Comparison of ENCODE assay signal across 8 cellular contexts in the genomic region with DNA sequence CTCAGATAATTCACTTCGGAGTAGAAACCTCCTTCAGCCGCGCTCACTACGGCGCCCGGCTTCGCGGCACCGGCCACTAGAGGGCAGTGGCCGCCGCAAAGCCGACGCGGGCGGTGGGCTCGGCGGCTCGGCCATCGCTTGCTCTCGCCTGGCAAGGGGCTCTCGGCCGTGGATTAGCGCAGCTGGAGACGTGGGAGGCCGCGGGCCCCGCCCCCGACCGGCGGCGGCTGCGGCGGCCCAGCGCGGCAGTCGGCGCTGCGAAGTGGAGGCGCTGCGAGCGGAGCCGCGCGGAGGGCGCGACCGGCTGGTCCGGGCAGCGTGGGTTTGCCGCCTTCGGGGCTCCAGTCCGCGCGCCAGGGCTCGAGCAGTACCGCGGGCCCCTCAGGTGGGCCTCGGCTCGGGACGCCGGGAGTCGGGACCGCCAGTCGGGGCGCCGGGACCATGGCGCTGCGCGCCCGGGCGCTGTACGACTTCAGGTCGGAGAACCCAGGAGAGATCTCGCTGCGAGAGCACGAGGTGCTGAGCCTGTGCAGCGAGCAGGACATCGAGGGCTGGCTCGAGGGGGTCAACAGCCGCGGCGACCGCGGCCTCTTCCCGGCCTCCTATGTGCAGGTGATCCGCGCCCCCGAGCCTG. TPM values are rescaled to one million over a fixed set of nuclear protein-coding genes. Genes with fewer than 3 reads are reported as not detected.
A peak's percentile ranks its signal among the peaks of the same experiment; 100 is the strongest.
DNase-seq lines count a peak whose midpoint lies in the region; ATAC-seq, FAIRE-seq and TF ChIP-seq lines count a peak whose summit lies in the region.

SNX18 (plus strand) TSS at position 248 of the 634 bp plus-strand sequence; CDS start at position 442, 194 bp downstream.

- peak within 1 kb of the TSS; percentile 53 to 97 (median 91) for H3K27ac ChIP-seq in adrenal gland
- peak within 1 kb of the TSS; percentile 85 to 91 for H3K27ac ChIP-seq in prostate gland

- peak; percentile 23 for FAIRE-seq in GM12891 (lab: Jason Lieb, UNC)

- peak; percentile 89 for DNase-seq in GM12891 (ENCODE audit: insufficient read length, low spot score)
- DNase-seq in NCI-H1417 (lab: John Stamatoyannopoulos, UW) = peak; percentile 89 to 96 (median 89)
- peak; percentile 85 to 93 (median 88) for DNase-seq in T-helper 1 cell
- peak; percentile 93 to 95 (median 93) for DNase-seq in adrenal gland
- peak; percentile 95 for DNase-seq in left cardiac atrium
- DNase-seq in prostate gland (ENCODE audit: low spot score) = peak; percentile 88
- DNase-seq in ureter (ENCODE audit: low spot score) = peak; percentile 92

- peak within 1 kb of the TSS; percentile 57 to 99 (median 76) for H3K4me3 ChIP-seq in adrenal gland
- H3K4me3 ChIP-seq in prostate gland = peak within 1 kb of the TSS; percentile 92 to 95

- intact Hi-C loops in adrenal gland (cut with DNase I) = loop anchor here (2.0 to 10.0 kb wide), 4 partner anchors 147 to 350 kb away; no protein-coding TSS in a partner anchor
- intact Hi-C loops in left cardiac atrium (cut with DNase I) = loop anchor here (1.0 to 10.0 kb wide), 4 partner anchors 327 to 637 kb away; no protein-coding TSS in a partner anchor
- intact Hi-C loops in prostate gland (cut with DNase I) = loop anchor here (2.0 to 5.0 kb wide), 3 partner anchors 327 to 630 kb away; no protein-coding TSS in a partner anchor

- H3K36me3 ChIP-seq in adrenal gland (replicated peaks in 1 of 2) (no peaks in the 10 kb centered on the region), prostate gland (no peaks in the 10 kb centered on the region)

- H3K4me1 ChIP-seq in adrenal gland (replicated peaks in 1 of 2) = peaks cover 22 to 43% of the 10 kb centered on the region in 2 donors
- H3K4me1 ChIP-seq in prostate gland (replicated peaks) = peaks cover 3% of the 10 kb centered on the region

- peak; percentile 99 for ATAC-seq in HG02763 (IDR thresholded peaks at IDR 0.05; ENCODE audit: unreplicated experiment)
- peak; percentile 96 to 97 for ATAC-seq in left cardiac atrium

- H3K27me3 ChIP-seq in adrenal gland (no peaks in the 10 kb centered on the region), prostate gland (replicated peaks; ENCODE audit: insufficient read depth) (no peaks in the 10 kb centered on the region)

- TF ChIP-seq POLR2A in GM12891 (IDR thresholded peaks at IDR 0.05; ENCODE audit: low read depth, low read length) = no peak
- peak; percentile 68 to 81 for TF ChIP-seq POLR2A in adrenal gland (IDR thresholded peaks at IDR 0.05)
- TF ChIP-seq POLR2A in prostate gland (IDR thresholded peaks at IDR 0.05) = peak; percentile 63

- TF ChIP-seq CTCF in adrenal gland (IDR thresholded peaks at IDR 0.05) (peak; percentile 85 to 99 (median 95)), prostate gland (IDR thresholded peaks at IDR 0.05) (peak; percentile 97 to 99 (median 98))

- H3K9me3 ChIP-seq in adrenal gland (replicated peaks in 1 of 3) = no peaks in the 10 kb centered on the region
- no peaks in the 10 kb centered on the region for H3K9me3 ChIP-seq in prostate gland

- WGBS in adrenal gland, 4 donors = 0 to 7% (median 1%) methylated on average over 6 to 88 of the region's 88 CpGs
- WGBS in prostate gland = under 1% methylated on average over 26 of the region's 88 CpGs

TF ChIP-seq in GM12891, 5 proteins besides CTCF, POLR2A, EP300 and RAD21:
- TF ChIP-seq SPI1 (IDR thresholded peaks at IDR 0.05; ENCODE audit: low read depth, low read length) (no peak), TAF1 (IDR thresholded peaks at IDR 0.05; ENCODE audit: low read depth, low read length) (peak; percentile 56; the same call in 1 of the 2 replicates), POLR2AphosphoS5 (IDR thresholded peaks at IDR 0.05; ENCODE audit: low read depth, low read length) (no peak), PAX5 (IDR thresholded peaks at IDR 0.05; ENCODE audit: insufficient read depth, low read length, severe bottlenecking) (peak; percentile 47), POU2F2 (IDR thresholded peaks at IDR 0.05; ENCODE audit: low read depth, low read length) (peak; percentile 43; the same call in 1 of the 2 replicates)

RNA-seq across cellular contexts. Expression of gene SNX18, which starts in this region (rescaled TPM):
- polyA plus RNA-seq in GM12891 (2012; ENCODE audit: low read depth, missing spikeins) = 0.33 TPM
- total RNA-seq in adrenal gland = 10 to 100 TPM; 30.2 to 89.4 (median 43.2) TPM
- polyA plus RNA-seq in adrenal gland = 10 to 100 TPM in 1 of 3 donors, 1 to 10 TPM in 2; 4.0 to 20.6 (median 5.7) TPM
- total RNA-seq in left cardiac atrium = 10 to 100 TPM; 15.1 to 15.4 TPM
- total RNA-seq in prostate gland = 10 to 100 TPM; 26.3 to 80.4 TPM
- total RNA-seq in ureter = 27.8 TPM

Comparison
In these comparisons a context has a peak if more than half of its experiments do, and no peak if none do; other contexts are left out.
1. Peak in every context shown above with its lines: DNase-seq, ATAC-seq, H3K4me3 ChIP-seq and H3K27ac ChIP-seq.